Comparison of ENCODE assay signal across 21 cellular contexts in genomic region chr14:84029246-84029645, GRCh38.
DNase-seq lines count a peak whose midpoint lies in the region; ATAC-seq, FAIRE-seq and TF ChIP-seq lines count a peak whose summit lies in the region.
"Had no signal": no experiment of that assay in that cellular context is flagged by ENCODE, and none has a peak within 500 bp of the region (broad histone marks: within the 10 kb centered on the region; RNA-seq: fewer than 3 reads in every experiment).

No MANE protein-coding gene starts in this region.

- no peaks in the 10 kb centered on the region for H3K27me3 ChIP-seq in pancreas

- TF ChIP-seq CTCF in pancreas (IDR thresholded peaks at IDR 0.05), result no peak

- H3K36me3 ChIP-seq in SK-N-MC (ENCODE audit: insufficient read depth, low read length) (no peaks in the 10 kb centered on the region), pancreas (no peaks in the 10 kb centered on the region)

- intact Hi-C loops in pancreas (cut with DNase I), result no loop called here

- no peak overlapping the region for H3K27ac ChIP-seq in SK-N-MC
- H3K27ac ChIP-seq in pancreas, result no peak overlapping the region
- H3K27ac ChIP-seq: A549, GM23248 had no signal

- peaks cover 0 to 6% (median 0%) of the 10 kb centered on the region in 3 donors for H3K4me1 ChIP-seq in pancreas
- H3K4me1 ChIP-seq: A549 had no signal

- no peak overlapping the region for H3K9ac ChIP-seq in SK-N-MC (ENCODE audit: insufficient read length)
- H3K9ac ChIP-seq: GM23248 had no signal

- 0 out of 2 replicates have a peak overlapping the region, but pooled peaks have one; percentile 8 for H3K4me3 ChIP-seq in SK-N-MC
- H3K4me3 ChIP-seq in pancreas, result no peak overlapping the region
- H3K4me3 ChIP-seq: A549, GM12878, GM23248 had no signal

- peak; percentile 26 for DNase-seq in NCI-H748 (lab: John Stamatoyannopoulos, UW; ENCODE audit: unreplicated experiment)
- DNase-seq in NCI-H748 treated with DMSO at 0.1 percent for 48 hours (lab: John Stamatoyannopoulos, UW), result no peak
- no peak for DNase-seq in SK-N-MC (ENCODE audit: low read depth, low spot score)
- DNase-seq in pancreas, result no peak
- no peak for DNase-seq in HT-29 (ENCODE audit: low spot score)
- DNase-seq: 8988T; C1 segment of cervical spinal cord; Calu3; CD4-positive, alpha-beta memory T cell; COR-L47; DMS79; EL; GDM1; GM23248; H7; HCEC 1CT had no signal

- ATAC-seq in pancreas, result no peak
- ATAC-seq in HG03354 (IDR thresholded peaks at IDR 0.05; ENCODE audit: poor library complexity, severe bottlenecking, unreplicated experiment), result no peak
- ATAC-seq: A549, GM12878 had no signal

- peak; percentile 23 for FAIRE-seq in pancreas (lab: Jason Lieb, UNC)
- FAIRE-seq: A549, GM19239, H1 had no signal

- no peaks in the 10 kb centered on the region for H3K9me3 ChIP-seq in SK-N-MC (ENCODE audit: low read depth, low read length)
- no peaks in the 10 kb centered on the region for H3K9me3 ChIP-seq in pancreas
- H3K9me3 ChIP-seq: A549 had no signal
